ENCODE assay signal across 14 cellular contexts in genomic region chr14:80638620-80639215, GRCh38.
A peak's percentile ranks its signal among the peaks of the same experiment; 100 is the strongest.
DNase-seq lines count a peak whose midpoint lies in the region; ATAC-seq and TF ChIP-seq lines count a peak whose summit lies in the region.
"Had no signal": no experiment of that assay in that cellular context is flagged by ENCODE, and none has a peak within 500 bp of the region (broad histone marks: within the 10 kb centered on the region; RNA-seq: fewer than 3 reads in every experiment).

No MANE protein-coding gene starts in this region.

- TF ChIP-seq CTCF in AG10803 (conservative IDR thresholded peaks at IDR 0.05; ENCODE audit: low read length) = no peak
- no peak for TF ChIP-seq CTCF in KMS-11 (conservative IDR thresholded peaks at IDR 0.05; ENCODE audit: low read depth, low read length)
- TF ChIP-seq CTCF in mammary epithelial cell (conservative IDR thresholded peaks at IDR 0.05 in 1 of 2, IDR thresholded peaks at IDR 0.05 in 1 of 2; ENCODE audit: extremely low read depth in 1 of 2, insufficient read depth in 1 of 2, low read depth in 1 of 2, low read length in 2 of 2) = no peak

- H3K27ac ChIP-seq in KMS-11 = no peak overlapping the region
- peak overlapping the region; percentile 46 for H3K27ac ChIP-seq in mammary epithelial cell (ENCODE audit: insufficient read depth, low read depth, low read length)
- H3K27ac ChIP-seq: heart left ventricle had no signal

- intact Hi-C loops in mammary epithelial cell (cut with micrococcal nuclease) = loop anchor here (5.0 kb wide), 1 partner anchor 581 kb away; no protein-coding TSS in a partner anchor

- WGBS in mammary epithelial cell (ENCODE audit: low coverage, missing lambda C conversion rate) = 44% methylated on average over 5 of the region's 5 CpGs

- dilution Hi-C loops in mammary epithelial cell (cut with HindIII; ENCODE audit: low sequenced_read_pairs) = no loop called here

- DNase-seq in AG10803 (ENCODE audit: low read depth) (peak; percentile 72), mammary epithelial cell (peak; percentile 57), kidney tubule cell (ENCODE audit: low spot score) (peak; percentile 76), NCI-H748 treated with DMSO at 0.1 percent for 48 hours (lab: John Stamatoyannopoulos, UW) (no peak), epidermal melanocyte (ENCODE audit: insufficient read length, low spot score) (no peak), iPS-NIHi11 (ENCODE audit: low spot score) (no peak)
- DNase-seq: activated CD4-positive, CD25-positive, alpha-beta regulatory T cell; CD4-positive, CD25-positive, alpha-beta regulatory T cell; cerebellar nuclear complex; heart left ventricle; Kasumi-1; NCI-H345 had no signal

- in situ Hi-C loops in mammary epithelial cell (cut with MboI; ENCODE audit: low sequenced_read_pairs in 2 of 2) = no loop called here

- no peaks in the 10 kb centered on the region for H3K36me3 ChIP-seq in KMS-11 (ENCODE audit: insufficient read depth)
- H3K36me3 ChIP-seq in mammary epithelial cell (ENCODE audit: insufficient read depth, low read length) = no peaks in the 10 kb centered on the region
- H3K36me3 ChIP-seq: heart left ventricle had no signal

- no peak for ATAC-seq in GM21619 (IDR thresholded peaks at IDR 0.05; ENCODE audit: unreplicated experiment)
- ATAC-seq: heart left ventricle had no signal

- H3K27me3 ChIP-seq in KMS-11 (ENCODE audit: insufficient read depth, low read depth) = no peaks in the 10 kb centered on the region
- H3K27me3 ChIP-seq in mammary epithelial cell (ENCODE audit: insufficient read depth, low read length) = no peaks in the 10 kb centered on the region
- H3K27me3 ChIP-seq: heart left ventricle had no signal

- H3K9ac ChIP-seq in KMS-11 (no peak overlapping the region), mammary epithelial cell (ENCODE audit: insufficient read depth, low read length) (no peak overlapping the region)

- H3K4me3 ChIP-seq in AG10803 (ENCODE audit: low read length) = no peak overlapping the region
- H3K4me3 ChIP-seq in KMS-11 (IDR thresholded peaks at IDR 0.05; ENCODE audit: insufficient read depth, low read depth, low read length) = no peak overlapping the region
- H3K4me3 ChIP-seq in mammary epithelial cell (replicated peaks in 1 of 3; ENCODE audit: insufficient read depth in 1 of 3, low read depth in 2 of 3, low read length in 3 of 3) = no peak overlapping the region
- H3K4me3 ChIP-seq: heart left ventricle had no signal

- no peaks in the 10 kb centered on the region for H3K9me3 ChIP-seq in mammary epithelial cell (replicated peaks; ENCODE audit: insufficient read depth, low read length)
- H3K9me3 ChIP-seq: heart left ventricle had no signal

- H4K20me1 ChIP-seq in KMS-11 (ENCODE audit: insufficient read depth) = no peaks in the 10 kb centered on the region
- no peaks in the 10 kb centered on the region for H4K20me1 ChIP-seq in mammary epithelial cell (ENCODE audit: insufficient read depth, low read length)

- H3K79me2 ChIP-seq in KMS-11 (ENCODE audit: insufficient read depth, low read depth) (no peaks in the 10 kb centered on the region), mammary epithelial cell (ENCODE audit: insufficient read depth, low read length) (no peaks in the 10 kb centered on the region)

- H3K4me2 ChIP-seq in KMS-11 (peak overlapping the region; percentile 66), mammary epithelial cell (ENCODE audit: insufficient read depth, low read depth, low read length) (no peak overlapping the region)

- peaks cover 23% of the 10 kb centered on the region for H3K4me1 ChIP-seq in KMS-11 (ENCODE audit: low read depth, poor library complexity, severe bottlenecking)
- peaks cover 20% of the 10 kb centered on the region for H3K4me1 ChIP-seq in mammary epithelial cell (ENCODE audit: insufficient read depth, low read length)
- H3K4me1 ChIP-seq: heart left ventricle had no signal

- CTCF ChIA-PET in mammary epithelial cell (lab: Charles Lee; ENCODE audit: low non-redundant PET) = no interaction called here

- BruUV-seq in mammary epithelial cell (replicated peaks; lab: Mats Ljungman, UMichigan) = no TSS peak

- H2AFZ ChIP-seq in KMS-11 (ENCODE audit: low read depth) (no peak overlapping the region), mammary epithelial cell (ENCODE audit: low read depth, low read length) (peak overlapping the region; percentile 27)

Comparison
In these comparisons a context has a peak if more than half of its experiments do, and no peak if none do; other contexts are left out.
1. DNase-seq: peak in AG10803 (single experiment), mammary epithelial cell (single experiment) and kidney tubule cell (single experiment); none in NCI-H748 treated with DMSO at 0.1 percent for 48 hours (single experiment), epidermal melanocyte (single experiment) and iPS-NIHi11 (single experiment).